Comparison of ENCODE assay signal across 18 cellular contexts in the genomic region with DNA sequence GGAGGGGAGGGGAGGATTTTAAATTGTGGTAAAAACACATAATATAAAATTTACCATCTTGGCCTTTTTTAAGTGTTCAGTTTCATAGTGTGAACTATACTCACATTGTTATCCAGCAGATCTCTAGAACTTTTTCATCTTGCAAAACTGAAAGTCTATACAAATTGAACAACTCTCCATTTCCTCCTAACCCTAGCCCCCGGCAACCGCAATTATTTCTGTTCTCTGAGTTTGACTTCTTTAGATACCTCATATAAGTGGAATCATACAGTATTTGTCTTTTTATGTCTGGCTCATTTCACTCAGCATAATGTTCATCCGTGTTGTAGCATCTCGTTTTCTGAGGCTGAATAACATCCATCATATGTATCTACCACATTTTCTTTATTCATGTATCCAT.
"Had no signal": no experiment of that assay in that cellular context is flagged by ENCODE, and none has a peak within 500 bp of the region (broad histone marks: within the 10 kb centered on the region; RNA-seq: fewer than 3 reads in every experiment).

No MANE protein-coding gene starts in this region.

- H3K36me3 Mint-ChIP-seq: naive thymus-derived CD8-positive, alpha-beta T cell; stimulated activated memory B cell treated with anti-CD40 and anti-IgM and Interleukin-4, amounts not matched to agents 10 μg/mL and 1 μg/mL and 100 μg/mL, for 72 hours had no signal

- H3K36me3 ChIP-seq: gastrocnemius medialis, neutrophil, right lobe of liver, tibial artery, upper lobe of left lung, uterus had no signal

- H3K27ac ChIP-seq: neutrophil, psoas muscle, right lobe of liver, tibial artery, uterus had no signal

- ATAC-seq: esophagus mucosa; gastrocnemius medialis; left lobe of liver; naive thymus-derived CD8-positive, alpha-beta T cell; psoas muscle; right lobe of liver; stimulated activated memory B cell treated with anti-CD40 and anti-IgM and Interleukin-4, amounts not matched to agents 10 μg/mL and 1 μg/mL and 100 μg/mL, for 72 hours had no signal

- H3K27ac Mint-ChIP-seq: naive thymus-derived CD8-positive, alpha-beta T cell; stimulated activated memory B cell treated with anti-CD40 and anti-IgM and Interleukin-4, amounts not matched to agents 10 μg/mL and 1 μg/mL and 100 μg/mL, for 72 hours; stimulated activated naive CD8-positive, alpha-beta T cell treated with anti-CD3 and anti-CD28 coated beads, Interleukin-15, Interleukin-2, amounts not matched to agents 100 ng/mL and 50 ng/mL, for 24 hours had no signal

- H3K27me3 ChIP-seq: dorsolateral prefrontal cortex, gastrocnemius medialis, neutrophil, right lobe of liver, tibial artery, upper lobe of left lung, uterus had no signal

- H3K9me3 ChIP-seq: gastrocnemius medialis, neutrophil, right lobe of liver, uterus had no signal

- DNase-seq: dorsolateral prefrontal cortex; effector CD8-positive, alpha-beta T cell; gastrocnemius medialis; islet precursor cell; mammary epithelial cell; naive thymus-derived CD8-positive, alpha-beta T cell; psoas muscle; retina; right lobe of liver; stimulated activated CD4-positive, alpha-beta T cell treated with anti-CD3 and anti-CD28 coated beads, Interleukin-4, amount 100 ng/mL, for 24 hours; tibial artery; upper lobe of left lung; uterus had no signal

- H3K27me3 Mint-ChIP-seq: stimulated activated memory B cell treated with anti-CD40 and anti-IgM and Interleukin-4, amounts not matched to agents 10 μg/mL and 1 μg/mL and 100 μg/mL, for 72 hours; stimulated activated naive CD8-positive, alpha-beta T cell treated with anti-CD3 and anti-CD28 coated beads, Interleukin-15, Interleukin-2, amounts not matched to agents 100 ng/mL and 50 ng/mL, for 24 hours had no signal

- H3K4me1 ChIP-seq: psoas muscle, right lobe of liver, uterus had no signal

- H3K4me3 Mint-ChIP-seq: naive thymus-derived CD8-positive, alpha-beta T cell; stimulated activated memory B cell treated with anti-CD40 and anti-IgM and Interleukin-4, amounts not matched to agents 10 μg/mL and 1 μg/mL and 100 μg/mL, for 72 hours; stimulated activated naive CD8-positive, alpha-beta T cell treated with anti-CD3 and anti-CD28 coated beads, Interleukin-15, Interleukin-2, amounts not matched to agents 100 ng/mL and 50 ng/mL, for 24 hours had no signal

- H3K4me3 ChIP-seq: dorsolateral prefrontal cortex, gastrocnemius medialis, psoas muscle, right lobe of liver, tibial artery, upper lobe of left lung, uterus had no signal

- H3K9me3 Mint-ChIP-seq: stimulated activated naive CD8-positive, alpha-beta T cell treated with anti-CD3 and anti-CD28 coated beads, Interleukin-15, Interleukin-2, amounts not matched to agents 100 ng/mL and 50 ng/mL, for 24 hours had no signal

- H3K4me1 Mint-ChIP-seq: stimulated activated memory B cell treated with anti-CD40 and anti-IgM and Interleukin-4, amounts not matched to agents 10 μg/mL and 1 μg/mL and 100 μg/mL, for 72 hours had no signal
